Comparison of ENCODE assay signal across 21 cellular contexts in genomic region chr2:100627653-100628300, GRCh38.
"Had no signal": no experiment of that assay in that cellular context is flagged by ENCODE, and none has a peak within 500 bp of the region (broad histone marks: within the 10 kb centered on the region; RNA-seq: fewer than 3 reads in every experiment).

No MANE protein-coding gene starts in this region.

- ATAC-seq: activated naive CD8-positive, alpha-beta T cell treated with anti-CD3 and anti-CD28 coated beads, Interleukin-2, amount 50 U/mL, for 24 hours; left ventricle myocardium superior; natural killer cell; pancreas; psoas muscle had no signal

- H3K4me3 ChIP-seq: cardiac muscle cell, pancreas, psoas muscle, right atrium auricular region, spleen had no signal

- H3K4me3 Mint-ChIP-seq: activated naive CD8-positive, alpha-beta T cell treated with anti-CD3 and anti-CD28 coated beads, Interleukin-2, amount 50 U/mL, for 24 hours; dendritic cell treated with granulocyte-macrophage colony-stimulating factor and Interleukin-4, amounts not matched to agents 40 ng/mL and 50 ng/mL, for 4 days; natural killer cell had no signal

- H3K27ac ChIP-seq: cardiac muscle cell, neutrophil, pancreas, psoas muscle, right atrium auricular region, spleen, WERI-Rb-1 had no signal

- H3K9me3 ChIP-seq: neutrophil, pancreas, psoas muscle, right atrium auricular region, spleen had no signal

- DNase-seq: activated CD4-positive, CD25-positive, alpha-beta regulatory T cell treated with anti-CD3 and anti-CD28 coated beads, Interleukin-2, amount 50 U/mL, for 72 hours; activated gamma-delta T cell; activated naive CD4-positive, alpha-beta T cell treated with anti-CD3 and anti-CD28 coated beads, Interleukin-2, amount 50 U/mL, for 16 hours; activated naive CD8-positive, alpha-beta T cell treated with anti-CD3 and anti-CD28 coated beads, Interleukin-2, amount 50 U/mL, for 24 hours; activated T-cell treated with anti-CD3 and anti-CD28 coated beads for 4 hours; effector CD8-positive, alpha-beta T cell; foreskin melanocyte; left ventricle myocardium superior; mammary epithelial cell; midbrain; natural killer cell; pancreas; psoas muscle; spleen; stimulated activated CD4-positive, alpha-beta T cell treated with anti-CD3 and anti-CD28 coated beads, Interleukin-4, amount 100 ng/mL, for 1 hour; stimulated activated naive CD4-positive, alpha-beta T cell treated with Interleukin-2 at 50 U/mL for 16 hours; WERI-Rb-1 had no signal

- H3K27me3 Mint-ChIP-seq: activated naive CD8-positive, alpha-beta T cell treated with anti-CD3 and anti-CD28 coated beads, Interleukin-2, amount 50 U/mL, for 24 hours had no signal

- H3K27me3 ChIP-seq: cardiac muscle cell, neutrophil, pancreas, right atrium auricular region had no signal

- H3K36me3 Mint-ChIP-seq: natural killer cell had no signal

- H3K36me3 ChIP-seq: cardiac muscle cell, neutrophil, pancreas, right atrium auricular region, spleen, WERI-Rb-1 had no signal

- H3K4me1 ChIP-seq: pancreas, psoas muscle, right atrium auricular region had no signal

- H3K9me3 Mint-ChIP-seq: dendritic cell treated with granulocyte-macrophage colony-stimulating factor and Interleukin-4, amounts not matched to agents 40 ng/mL and 50 ng/mL, for 4 days; natural killer cell had no signal

- H3K27ac Mint-ChIP-seq: activated naive CD8-positive, alpha-beta T cell treated with anti-CD3 and anti-CD28 coated beads, Interleukin-2, amount 50 U/mL, for 24 hours; dendritic cell treated with granulocyte-macrophage colony-stimulating factor and Interleukin-4, amounts not matched to agents 40 ng/mL and 50 ng/mL, for 4 days; natural killer cell had no signal
